Comparison of ENCODE assay signal across 8 cellular contexts in the genomic region with DNA sequence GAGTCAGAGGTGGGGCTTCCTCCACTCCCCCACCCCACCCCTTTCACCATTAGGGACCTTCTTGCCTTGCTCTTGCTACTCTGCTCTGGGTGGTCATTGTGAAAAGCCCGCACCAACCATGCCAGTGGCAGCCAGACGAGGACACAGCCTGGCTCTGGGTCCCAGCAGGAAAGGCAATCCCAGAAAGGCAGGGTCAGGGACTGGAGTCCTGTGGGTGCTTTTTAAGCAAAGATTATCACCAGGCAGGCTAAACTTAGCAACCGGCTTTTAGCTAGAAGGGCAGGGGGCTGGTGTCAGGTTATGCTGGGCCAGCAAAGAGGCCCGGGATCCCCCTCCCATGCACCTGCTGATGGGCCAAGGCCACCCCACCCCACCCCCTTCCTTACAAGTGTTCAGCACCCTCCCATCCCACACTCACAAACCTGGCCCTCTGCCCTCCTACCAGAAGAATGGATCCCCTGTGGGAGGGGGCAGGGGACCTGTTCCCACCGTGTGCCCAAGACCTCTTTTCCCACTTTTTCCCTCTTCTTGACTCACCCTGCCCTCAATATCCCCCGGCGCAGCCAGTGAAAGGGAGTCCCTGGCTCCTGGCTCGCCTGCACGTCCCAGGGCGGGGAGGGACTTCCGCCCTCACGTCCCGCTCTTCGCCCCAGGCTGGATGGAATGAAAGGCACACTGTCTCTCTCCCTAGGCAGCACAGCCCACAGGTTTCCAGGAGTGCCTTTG. TPM values are rescaled to one million over a fixed set of nuclear protein-coding genes. Genes with fewer than 3 reads are reported as not detected.
A peak's percentile ranks its signal among the peaks of the same experiment; 100 is the strongest.
DNase-seq lines count a peak whose midpoint lies in the region; ATAC-seq, FAIRE-seq and TF ChIP-seq lines count a peak whose summit lies in the region.

No MANE protein-coding gene starts in this region.

- no peak for TF ChIP-seq POLR2A in GM12878 (IDR thresholded peaks at IDR 0.05; ENCODE audit: low read depth, low read length)

- no peak for TF ChIP-seq RAD21 in GM12878 (IDR thresholded peaks at IDR 0.05; ENCODE audit: insufficient read depth, low read depth, low read length)

- H3K4me2 ChIP-seq in GM12878 (ENCODE audit: control insufficient read depth, insufficient read depth): peak overlapping the region; percentile 100

- BruUV-seq in Panc1 (replicated peaks; lab: Mats Ljungman, UMichigan): no TSS peak
- BruUV-seq in GM12878 (replicated peaks; lab: Mats Ljungman, UMichigan): no TSS peak

- H3K36me3 ChIP-seq in CD8-positive, alpha-beta T cell (ENCODE audit: insufficient read depth, low read length): peaks cover 40% of the 10 kb centered on the region
- H3K36me3 ChIP-seq in Panc1 (ENCODE audit: control insufficient read depth, insufficient read depth, low read length) (peaks cover 11% of the 10 kb centered on the region), GM12878 (ENCODE audit: control insufficient read depth in 2 of 2, insufficient read depth in 2 of 2, low read length in 1 of 2) (peaks cover 48% of the 10 kb centered on the region in 2 experiments)

- no peak for FAIRE-seq in GM12878 (lab: Jason Lieb, UNC)

- CTCF ChIA-PET in CD8-positive, alpha-beta T cell (lab: Charles Lee): interaction anchor here (0.8 to 1.8 kb wide), 6 partner anchors 25 to 198 kb away, joined by 3 to 10 read pairs (median 4); partner anchors contain the start of gene VAMP1
- CTCF ChIA-PET in Panc1 (lab: Charles Lee): interaction anchor here (0.6 kb wide), 1 partner anchor 29 kb away, joined by 4 read pairs; no protein-coding TSS in a partner anchor
- CTCF ChIA-PET in GM12878 (lab: Yijun Ruan, JAX): interaction anchor here (0.7 to 2.3 kb wide), 6 partner anchors 7 to 403 kb away, joined by 3 to 11 read pairs (median 5); no protein-coding TSS in a partner anchor

- SMC1A ChIA-PET in GM12878 (lab: Charles Lee; ENCODE audit: uncharacterized antibody, unreplicated experiment): interaction anchor here (1.1 to 1.8 kb wide), 6 partner anchors 16 to 197 kb away, joined by 3 to 8 read pairs (median 4); partner anchors contain the start of gene TAPBPL

- under 1% methylated on average over 14 of the region's 14 CpGs for WGBS in GM12878 (ENCODE audit: insufficient coverage, insufficient replicate concordance, low lambda C conversion rate, missing lambda C conversion rate)

- peaks cover 59% of the 10 kb centered on the region for H3K36me3 Mint-ChIP-seq in CD8-positive, alpha-beta T cell

- no peaks in the 10 kb centered on the region for H3K9me3 ChIP-seq in CD8-positive, alpha-beta T cell (ENCODE audit: low read length)
- H3K9me3 ChIP-seq in Panc1 (ENCODE audit: control insufficient read depth, insufficient read depth, low read depth, low read length) (no peaks in the 10 kb centered on the region), GM12878 (replicated peaks; ENCODE audit: control insufficient read depth, insufficient read depth, low read length) (no peaks in the 10 kb centered on the region)

- RAD21 ChIA-PET in GM12878 (lab: Charles Lee; ENCODE audit: unreplicated experiment): interaction anchor here (0.8 to 2.0 kb wide), 14 partner anchors 21 to 319 kb away, joined by 3 to 9 read pairs (median 3); partner anchors contain the start of genes MRPL51, TAPBPL, USP5 and VAMP1

- POLR2A ChIA-PET in CD8-positive, alpha-beta T cell (lab: Charles Lee): interaction anchor here (0.8 to 2.0 kb wide), 7 partner anchors 40 to 340 kb away, joined by 3 to 10 read pairs (median 3); partner anchors contain the start of genes MRPL51, SPSB2, TAPBPL and VAMP1
- POLR2A ChIA-PET in Panc1 (lab: Charles Lee): interaction anchor here (0.5 to 0.6 kb wide), 2 partner anchors 156 to 175 kb away, joined by 6 to 11 read pairs; partner anchors contain the start of gene ZNF384
- POLR2A ChIA-PET in GM12878 (lab: Charles Lee): interaction anchor here (0.5 to 2.2 kb wide), 14 partner anchors 9 to 189 kb away, joined by 3 to 11 read pairs (median 3); partner anchors contain the start of genes MRPL51 and TAPBPL

- peak overlapping the region; percentile 87 for H3K4me3 Mint-ChIP-seq in CD8-positive, alpha-beta T cell

- peak overlapping the region; percentile 94 for H3K4me3 ChIP-seq in CD8-positive, alpha-beta T cell (ENCODE audit: low read depth, low read length)
- H3K4me3 ChIP-seq in Panc1 (ENCODE audit: low read depth in 2 of 2, low read length in 2 of 2) (peak overlapping the region; percentile 66 to 86), GM12878 (peak overlapping the region; percentile 83)

- no peaks in the 10 kb centered on the region for H3K27me3 Mint-ChIP-seq in CD8-positive, alpha-beta T cell (ENCODE audit: low read depth)

- peaks cover 20% of the 10 kb centered on the region for H4K20me1 ChIP-seq in GM12878 (ENCODE audit: control insufficient read depth, insufficient read depth)

- peak overlapping the region; percentile 95 for H3K9ac ChIP-seq in GM12878 (ENCODE audit: control insufficient read depth, insufficient read depth, low read length)

- peaks cover 45% of the 10 kb centered on the region for H3K4me1 ChIP-seq in CD8-positive, alpha-beta T cell (ENCODE audit: insufficient read depth, low read length)
- peaks cover 33% of the 10 kb centered on the region for H3K4me1 ChIP-seq in Panc1 (ENCODE audit: control insufficient read depth, insufficient read depth, low read length)
- peaks cover 20% of the 10 kb centered on the region for H3K4me1 ChIP-seq in GM12878 (ENCODE audit: control insufficient read depth, insufficient read depth, low read length)

- peaks cover 67% of the 10 kb centered on the region for H3K79me2 ChIP-seq in GM12878 (ENCODE audit: control insufficient read depth, insufficient read depth, low read length)

- in situ Hi-C loops in Panc1 (cut with HindIII; ENCODE audit: low pct_unique_long_range_greater_than_20kb, low sequenced_read_pairs) (no loop called here), GM12878 (cut with MboI) (loop anchor here (5.0 kb wide), 2 partner anchors 36 to 106 kb away; no protein-coding TSS in a partner anchor)

- intact Hi-C loops in CD8-positive, alpha-beta T cell (cut with DNase I, micrococcal nuclease): loop anchor here (1.0 to 10.0 kb wide), 7 partner anchors 23 to 486 kb away; partner anchors contain the start of genes CHD4 (in 2 of the 2), IFFO1 (in 1 of the 2), LPCAT3 (in 1 of the 2) and MRPL51 (in 1 of the 2)
- intact Hi-C loops in Panc1 (cut with micrococcal nuclease; ENCODE audit: unreplicated experiment) (no loop called here), GM12878 (cut with micrococcal nuclease; ENCODE audit: unreplicated experiment) (loop anchor here (5.0 kb wide), 2 partner anchors 41 to 196 kb away; partner anchors contain the start of genes MRPL51 and NCAPD2)

- peaks cover 49% of the 10 kb centered on the region for H3K4me1 Mint-ChIP-seq in CD8-positive, alpha-beta T cell (ENCODE audit: low read depth)

- H2AFZ ChIP-seq in GM12878 (ENCODE audit: control insufficient read depth, low read depth, low read length): peak overlapping the region; percentile 88

- ATAC-seq in CD8-positive, alpha-beta T cell: no peak
- peak; percentile 60 for ATAC-seq in Panc1
- peak; percentile 33 for ATAC-seq in GM12878
- no peak for ATAC-seq in activated CD4-positive, CD25-positive, alpha-beta regulatory T cell treated with anti-CD3 and anti-CD28 coated beads, Interleukin-2, amount 50 U/mL, for 24 hours

- H3K27ac Mint-ChIP-seq in CD8-positive, alpha-beta T cell: peak overlapping the region; percentile 96

- no peak for TF ChIP-seq CTCF in CD8-positive, alpha-beta T cell (IDR thresholded peaks at IDR 0.05)
- TF ChIP-seq CTCF in Panc1 (IDR thresholded peaks at IDR 0.05) (no peak), GM12878 (IDR thresholded peaks at IDR 0.05 in 2 of 3, conservative IDR thresholded peaks at IDR 0.05 in 1 of 3; ENCODE audit: control insufficient read depth in 2 of 3, extremely low read depth in 1 of 3, insufficient read depth in 1 of 3, low read depth in 3 of 3, low read length in 3 of 3) (no peak)

- no peaks in the 10 kb centered on the region for H3K27me3 ChIP-seq in CD8-positive, alpha-beta T cell (ENCODE audit: insufficient read depth, low read length)
- H3K27me3 ChIP-seq in Panc1 (ENCODE audit: control insufficient read depth, insufficient read depth, low read length): no peaks in the 10 kb centered on the region
- no peaks in the 10 kb centered on the region for H3K27me3 ChIP-seq in GM12878 (replicated peaks in 1 of 2; ENCODE audit: control insufficient read depth in 2 of 2, insufficient read depth in 2 of 2, low read length in 1 of 2)

- no peak for TF ChIP-seq EP300 in GM12878 (IDR thresholded peaks at IDR 0.05; ENCODE audit: borderline replicate concordance in 1 of 2, control insufficient read depth in 1 of 2, low read depth in 2 of 2, low read length in 2 of 2)

- DNase-seq in CD8-positive, alpha-beta T cell: peak in 2 of 7 experiments; percentile 32 to 34
- DNase-seq in GM19238 (ENCODE audit: insufficient read length, low spot score): peak; percentile 48
- DNase-seq in HUDEP-2 (lab: John Stamatoyannopoulos, UW; ENCODE audit: unreplicated experiment in 76 of 76): peak in 43 of 76 experiments; percentile 23 to 74 (median 53)
- DNase-seq in Panc1 (ENCODE audit: low read depth, low spot score): no peak
- no peak for DNase-seq in GM12878 (ENCODE audit: low read depth, low spot score)
- DNase-seq in hypothalamus (lab: John Stamatoyannopoulos, UW): peak in 43 of 51 donors; percentile 42 to 93 (median 84)
- DNase-seq in putamen (ENCODE audit: low spot score): peak; percentile 86

- no peaks in the 10 kb centered on the region for H3K9me3 Mint-ChIP-seq in CD8-positive, alpha-beta T cell

- peak overlapping the region; percentile 85 for H3K27ac ChIP-seq in CD8-positive, alpha-beta T cell (ENCODE audit: low read depth, low read length)
- peak overlapping the region; percentile 95 for H3K27ac ChIP-seq in Panc1 (ENCODE audit: low read length)
- peak overlapping the region; percentile 98 for H3K27ac ChIP-seq in GM12878 (ENCODE audit: control insufficient read depth, insufficient read depth)

RNA-seq across cellular contexts. Expression of gene GAPDH, which starts 1.2 kb away (rescaled TPM):
- total RNA-seq in CD8-positive, alpha-beta T cell: 100 to 1,000 TPM; 503 to 513 TPM
- total RNA-seq in Panc1 (2021; ENCODE audit: unreplicated experiment) (2,912 TPM), GM12878 (2014; rRNA removed) (8,450 and 8,907 TPM in 2 replicates), GM12878 (2014; rRNA removed; fragmentation: Illumina TruSeq; extraction: Trizol) (5,296 and 5,818 TPM in 2 replicates), GM12878 (2021) (5,606 and 5,698 TPM in 2 replicates)
- 4,959 TPM for polyA plus RNA-seq in Panc1 (2012; ENCODE audit: insufficient read length)
- total RNA-seq in GM12878 (2013; cell fraction: nucleolus; rRNA removed): 971 and 990 TPM in 2 replicates
- 4,872 TPM for polyA plus RNA-seq in GM12878 (2011; ENCODE audit: low read depth)
- polyA plus RNA-seq in GM12878 (2011; rRNA removed) (7,976 and 14,240 TPM in 2 replicates), GM12878 (2014; fragmentation: Illumina TruSeq; extraction: Trizol) (5,112 and 9,478 TPM in 2 replicates), GM12878 (2014; fragmentation: Nextera tagmentation; extraction: Ambion mirVana) (over 10,000 TPM in 1 of 2 experiments, 1,000 to 10,000 TPM in 1; 9,323 to 11,518 TPM), GM12878 (2014; rRNA removed) (9,590 and 10,389 TPM in 2 replicates), GM12878 (2016; fragmentation: Nextera tagmentation; extraction: Ambion mirVana) (1,000 to 10,000 TPM; 9,069 to 9,909 TPM)
- polyA plus RNA-seq in GM12878 (2011; cell fraction: cytosol; rRNA removed): 25,075 and 29,832 TPM in 2 replicates
- 10,735 and 12,198 TPM in 2 replicates for polyA plus RNA-seq in GM12878 (2011; cell fraction: nucleus; rRNA removed)
- polyA plus RNA-seq in GM12878 (2012): 10,674 and 13,698 TPM in 2 replicates
- polyA minus RNA-seq in GM12878 (2011; rRNA and poly(A)+ RNA removed): 10,096 and 19,827 TPM in 2 replicates
- polyA minus RNA-seq in GM12878 (2011; cell fraction: cytosol; rRNA and poly(A)+ RNA removed): 5,010 and 5,239 TPM in 2 replicates
- polyA minus RNA-seq in GM12878 (2011; cell fraction: nucleus; rRNA and poly(A)+ RNA removed): 1,914 and 2,640 TPM in 2 replicates

RNA-seq across cellular contexts. Expression of gene IFFO1, which starts 22.8 kb away (rescaled TPM):
- total RNA-seq in CD8-positive, alpha-beta T cell: 10 to 100 TPM; 16.7 to 18.4 TPM
- 0.36 TPM for total RNA-seq in Panc1 (2021; ENCODE audit: unreplicated experiment)
- polyA plus RNA-seq in Panc1 (2012; ENCODE audit: insufficient read length): 0.13 TPM
- 9.8 and 9.9 TPM in 2 replicates for total RNA-seq in GM12878 (2013; cell fraction: nucleolus; rRNA removed)
- 6.3 and 7.1 TPM in 2 replicates for total RNA-seq in GM12878 (2014; rRNA removed)
- total RNA-seq in GM12878 (2014; rRNA removed; fragmentation: Illumina TruSeq; extraction: Trizol): 4.7 and 5.1 TPM in 2 replicates
- 14.4 and 16.6 TPM in 2 replicates for total RNA-seq in GM12878 (2021)
- polyA plus RNA-seq in GM12878 (2011; ENCODE audit: low read depth): 4.4 TPM
- 5.0 and 7.1 TPM in 2 replicates for polyA plus RNA-seq in GM12878 (2011; rRNA removed)
- 7.4 and 12.0 TPM in 2 replicates for polyA plus RNA-seq in GM12878 (2011; cell fraction: cytosol; rRNA removed)
- 49.7 and 69.0 TPM in 2 replicates for polyA plus RNA-seq in GM12878 (2011; cell fraction: nucleus; rRNA removed)
- polyA plus RNA-seq in GM12878 (2012): 7.9 and 10.3 TPM in 2 replicates
- 2.2 and 5.4 TPM in 2 replicates for polyA plus RNA-seq in GM12878 (2014; fragmentation: Illumina TruSeq; extraction: Trizol)
- polyA plus RNA-seq in GM12878 (2014; fragmentation: Nextera tagmentation; extraction: Ambion mirVana): under 1 TPM; 0.50 to 0.93 TPM
- polyA plus RNA-seq in GM12878 (2014; rRNA removed): 20.9 and 21.8 TPM in 2 replicates
- 1 to 10 TPM; 2.7 to 8.8 TPM for polyA plus RNA-seq in GM12878 (2016; fragmentation: Nextera tagmentation; extraction: Ambion mirVana)
- 3.4 and 5.6 TPM in 2 replicates for polyA minus RNA-seq in GM12878 (2011; rRNA and poly(A)+ RNA removed)
- 1.3 and 2.7 TPM in 2 replicates for polyA minus RNA-seq in GM12878 (2011; cell fraction: cytosol; rRNA and poly(A)+ RNA removed)
- 6.2 and 14.2 TPM in 2 replicates for polyA minus RNA-seq in GM12878 (2011; cell fraction: nucleus; rRNA and poly(A)+ RNA removed)

RNA-seq across cellular contexts. Expression of gene NOP2, which starts 35.0 kb away (rescaled TPM):
- total RNA-seq in CD8-positive, alpha-beta T cell: 10 to 100 TPM; 74.4 to 83.6 TPM
- total RNA-seq in Panc1 (2021; ENCODE audit: unreplicated experiment): 90.3 TPM
- polyA plus RNA-seq in Panc1 (2012; ENCODE audit: insufficient read length): 61.6 TPM
- 92.6 and 92.8 TPM in 2 replicates for total RNA-seq in GM12878 (2013; cell fraction: nucleolus; rRNA removed)
- 93.6 and 97.4 TPM in 2 replicates for total RNA-seq in GM12878 (2014; rRNA removed)
- total RNA-seq in GM12878 (2014; rRNA removed; fragmentation: Illumina TruSeq; extraction: Trizol): 61.3 and 62.3 TPM in 2 replicates
- total RNA-seq in GM12878 (2021): 99.1 and 102 TPM in 2 replicates
- 48.7 TPM for polyA plus RNA-seq in GM12878 (2011; ENCODE audit: low read depth)
- polyA plus RNA-seq in GM12878 (2011; rRNA removed): 74.7 and 91.2 TPM in 2 replicates
- 67.5 and 81.8 TPM in 2 replicates for polyA plus RNA-seq in GM12878 (2011; cell fraction: cytosol; rRNA removed)
- 193 and 252 TPM in 2 replicates for polyA plus RNA-seq in GM12878 (2011; cell fraction: nucleus; rRNA removed)
- polyA plus RNA-seq in GM12878 (2012): 40.1 and 60.0 TPM in 2 replicates
- polyA plus RNA-seq in GM12878 (2014; fragmentation: Illumina TruSeq; extraction: Trizol): 116 and 121 TPM in 2 replicates
- 10 to 100 TPM; 26.5 to 27.3 TPM for polyA plus RNA-seq in GM12878 (2014; fragmentation: Nextera tagmentation; extraction: Ambion mirVana)
- polyA plus RNA-seq in GM12878 (2014; rRNA removed): 96.9 and 98.8 TPM in 2 replicates
- polyA plus RNA-seq in GM12878 (2016; fragmentation: Nextera tagmentation; extraction: Ambion mirVana): 100 to 1,000 TPM; 112 to 114 TPM
- polyA minus RNA-seq in GM12878 (2011; rRNA and poly(A)+ RNA removed): 36.6 and 67.0 TPM in 2 replicates
- 19.4 and 32.1 TPM in 2 replicates for polyA minus RNA-seq in GM12878 (2011; cell fraction: cytosol; rRNA and poly(A)+ RNA removed)
- 30.7 and 68.6 TPM in 2 replicates for polyA minus RNA-seq in GM12878 (2011; cell fraction: nucleus; rRNA and poly(A)+ RNA removed)

RNA-seq across cellular contexts. Expression of gene NCAPD2, which starts 39.2 kb away (rescaled TPM):
- 10 to 100 TPM; 11.7 to 13.4 TPM for total RNA-seq in CD8-positive, alpha-beta T cell
- 80.3 TPM for total RNA-seq in Panc1 (2021; ENCODE audit: unreplicated experiment)
- polyA plus RNA-seq in Panc1 (2012; ENCODE audit: insufficient read length): 44.0 TPM
- total RNA-seq in GM12878 (2013; cell fraction: nucleolus; rRNA removed): 64.5 and 66.0 TPM in 2 replicates
- 141 and 144 TPM in 2 replicates for total RNA-seq in GM12878 (2014; rRNA removed)
- total RNA-seq in GM12878 (2014; rRNA removed; fragmentation: Illumina TruSeq; extraction: Trizol): 96.9 and 98.2 TPM in 2 replicates
- total RNA-seq in GM12878 (2021): 110 and 113 TPM in 2 replicates
- polyA plus RNA-seq in GM12878 (2011; ENCODE audit: low read depth): 34.6 TPM
- polyA plus RNA-seq in GM12878 (2011; rRNA removed): 84.0 and 160 TPM in 2 replicates
- 138 and 147 TPM in 2 replicates for polyA plus RNA-seq in GM12878 (2011; cell fraction: cytosol; rRNA removed)
- 98.8 and 145 TPM in 2 replicates for polyA plus RNA-seq in GM12878 (2011; cell fraction: nucleus; rRNA removed)
- polyA plus RNA-seq in GM12878 (2012): 50.7 and 70.2 TPM in 2 replicates
- polyA plus RNA-seq in GM12878 (2014; fragmentation: Illumina TruSeq; extraction: Trizol): 110 and 146 TPM in 2 replicates
- polyA plus RNA-seq in GM12878 (2014; fragmentation: Nextera tagmentation; extraction: Ambion mirVana): 10 to 100 TPM; 24.2 to 32.8 TPM
- 114 TPM in 2 replicates for polyA plus RNA-seq in GM12878 (2014; rRNA removed)
- 100 to 1,000 TPM; 105 to 108 TPM for polyA plus RNA-seq in GM12878 (2016; fragmentation: Nextera tagmentation; extraction: Ambion mirVana)
- polyA minus RNA-seq in GM12878 (2011; rRNA and poly(A)+ RNA removed): 165 and 222 TPM in 2 replicates
- 89.0 and 105 TPM in 2 replicates for polyA minus RNA-seq in GM12878 (2011; cell fraction: cytosol; rRNA and poly(A)+ RNA removed)
- 67.3 and 111 TPM in 2 replicates for polyA minus RNA-seq in GM12878 (2011; cell fraction: nucleus; rRNA and poly(A)+ RNA removed)

RNA-seq across cellular contexts. Expression of gene MRPL51, which starts 40.0 kb away (rescaled TPM):
- 10 to 100 TPM; 17.4 to 18.4 TPM for total RNA-seq in CD8-positive, alpha-beta T cell
- total RNA-seq in Panc1 (2021; ENCODE audit: unreplicated experiment) (194 TPM), GM12878 (2014; rRNA removed) (137 and 175 TPM in 2 replicates), GM12878 (2014; rRNA removed; fragmentation: Illumina TruSeq; extraction: Trizol) (254 and 259 TPM in 2 replicates), GM12878 (2021) (275 and 276 TPM in 2 replicates)
- polyA plus RNA-seq in Panc1 (2012; ENCODE audit: insufficient read length): 85.5 TPM
- 9.8 and 10.5 TPM in 2 replicates for total RNA-seq in GM12878 (2013; cell fraction: nucleolus; rRNA removed)
- 71.7 TPM for polyA plus RNA-seq in GM12878 (2011; ENCODE audit: low read depth)
- polyA plus RNA-seq in GM12878 (2011; rRNA removed) (159 and 252 TPM in 2 replicates), GM12878 (2014; fragmentation: Illumina TruSeq; extraction: Trizol) (241 and 255 TPM in 2 replicates), GM12878 (2014; fragmentation: Nextera tagmentation; extraction: Ambion mirVana) (1,000 to 10,000 TPM in 1 of 2 experiments, 100 to 1,000 TPM in 1; 908 to 1,202 TPM), GM12878 (2014; rRNA removed) (167 and 183 TPM in 2 replicates), GM12878 (2016; fragmentation: Nextera tagmentation; extraction: Ambion mirVana) (100 to 1,000 TPM; 583 to 588 TPM)
- 119 and 123 TPM in 2 replicates for polyA plus RNA-seq in GM12878 (2011; cell fraction: cytosol; rRNA removed)
- polyA plus RNA-seq in GM12878 (2011; cell fraction: nucleus; rRNA removed): 64.4 and 67.0 TPM in 2 replicates
- 159 and 228 TPM in 2 replicates for polyA plus RNA-seq in GM12878 (2012)
- 29.2 and 48.2 TPM in 2 replicates for polyA minus RNA-seq in GM12878 (2011; rRNA and poly(A)+ RNA removed)
- polyA minus RNA-seq in GM12878 (2011; cell fraction: cytosol; rRNA and poly(A)+ RNA removed): 18.4 and 20.6 TPM in 2 replicates
- 15.7 and 20.9 TPM in 2 replicates for polyA minus RNA-seq in GM12878 (2011; cell fraction: nucleus; rRNA and poly(A)+ RNA removed)

Comparison
In these comparisons a context has a peak if more than half of its experiments do, and no peak if none do; other contexts are left out.
1. ATAC-seq: peak in Panc1 (single experiment) and GM12878 (single experiment); none in CD8-positive, alpha-beta T cell (single experiment) and activated CD4-positive, CD25-positive, alpha-beta regulatory T cell treated with anti-CD3 and anti-CD28 coated beads, Interleukin-2, amount 50 U/mL, for 24 hours (0 of 2).
2. DNase-seq: peak in GM19238 (single experiment), HUDEP-2 (43 of 76), hypothalamus (43 of 51) and putamen (single experiment); none in Panc1 (single experiment) and GM12878 (single experiment).
3. Peak in every context shown above with its lines, with median percentiles within 50 percentile points of each other: H3K27ac ChIP-seq and H3K4me3 ChIP-seq.